Comparison of ENCODE assay signal across 30 cellular contexts in the genomic region with DNA sequence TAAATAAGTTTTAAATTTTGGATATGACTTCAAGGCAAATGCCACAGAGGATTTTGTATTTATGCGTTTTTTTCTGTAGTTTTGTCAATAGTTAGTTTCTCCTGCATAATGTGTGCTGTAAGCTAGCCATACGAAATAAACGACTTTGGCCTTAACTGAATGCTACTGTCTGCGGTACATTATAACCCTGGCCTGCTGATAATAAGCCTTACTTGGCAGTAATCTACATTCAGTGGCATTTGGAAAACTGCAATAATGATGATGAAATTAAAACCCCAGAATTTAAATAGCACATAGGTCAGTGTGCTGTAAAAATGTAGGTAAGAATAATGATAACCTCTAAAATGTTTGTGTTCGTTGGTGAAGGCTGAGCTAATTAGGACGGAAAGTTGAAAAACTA.
"Had no signal": no experiment of that assay in that cellular context is flagged by ENCODE, and none has a peak within 500 bp of the region (broad histone marks: within the 10 kb centered on the region; RNA-seq: fewer than 3 reads in every experiment).

No MANE protein-coding gene starts in this region.

- ATAC-seq: activated CD4-positive, alpha-beta T cell treated with anti-CD3 and anti-CD28 coated beads for 36 hours; activated CD8-positive, alpha-beta memory T cell treated with anti-CD3 and anti-CD28 coated beads, Interleukin-2, amount 10 ng/mL, durations not matched to agents 7 days and 5 days; activated CD8-positive, alpha-beta T cell treated with anti-CD3 and anti-CD28 coated beads, Interleukin-2, amount 10 ng/mL, durations not matched to agents 7 days and 5 days; activated naive CD8-positive, alpha-beta T cell treated with anti-CD3 and anti-CD28 coated beads, Interleukin-2, amount 50 U/mL, for 24 hours; effector memory CD8-positive, alpha-beta T cell; gastroesophageal sphincter; heart right ventricle had no signal

- H3K27me3 ChIP-seq: adrenal gland, ascending aorta, esophagus muscularis mucosa, gastroesophageal sphincter, heart right ventricle had no signal

- H3K4me3 ChIP-seq: adrenal gland, ascending aorta, esophagus muscularis mucosa, gastroesophageal sphincter, heart right ventricle had no signal

- H3K4me1 ChIP-seq: adrenal gland, ascending aorta, esophagus muscularis mucosa, gastroesophageal sphincter, heart right ventricle had no signal

- H3K4me1 Mint-ChIP-seq: activated CD4-positive, alpha-beta T cell treated with anti-CD3 and anti-CD28 coated beads for 36 hours; activated CD4-positive, alpha-beta T cell treated with anti-CD3 and anti-CD28 coated beads, Interleukin-2, amount 10 ng/mL, durations not matched to agents 24 days and 14 days; activated CD8-positive, alpha-beta memory T cell treated with anti-CD3 and anti-CD28 coated beads, Interleukin-2, amount 10 ng/mL, durations not matched to agents 7 days and 5 days; activated naive CD4-positive, alpha-beta T cell treated with anti-CD3 and anti-CD28 coated beads, Interleukin-2, amount 50 U/mL, for 24 hours; activated naive CD8-positive, alpha-beta T cell treated with anti-CD3 and anti-CD28 coated beads for 36 hours; activated naive CD8-positive, alpha-beta T cell treated with anti-CD3 and anti-CD28 coated beads, Interleukin-2, amount 50 U/mL, for 24 hours had no signal

- H3K36me3 ChIP-seq: adrenal gland, ascending aorta, esophagus muscularis mucosa, gastroesophageal sphincter, heart right ventricle had no signal

- H3K9me3 Mint-ChIP-seq: activated CD4-positive, alpha-beta T cell treated with anti-CD3 and anti-CD28 coated beads, Interleukin-2, amount 10 ng/mL, durations not matched to agents 24 days and 14 days; activated naive CD4-positive, alpha-beta T cell treated with anti-CD3 and anti-CD28 coated beads for 36 hours; activated T-helper 1 cell treated with anti-CD3 and anti-CD28 coated beads, Interleukin-12 subunit alpha, Interleukin-12 subunit beta, Interleukin-2, Interleukin-4 antibody, amounts not matched to agents 30 ng/mL and 10 ng/mL and 1 ng/mL, durations not matched to agents 14 hours and 24 hours and 36 hours had no signal

- H3K27ac Mint-ChIP-seq: activated CD4-positive, alpha-beta memory T cell treated with anti-CD3 and anti-CD28 coated beads for 36 hours; activated CD4-positive, alpha-beta T cell treated with anti-CD3 and anti-CD28 coated beads for 36 hours; activated CD4-positive, alpha-beta T cell treated with anti-CD3 and anti-CD28 coated beads, Interleukin-2, amount 10 ng/mL, durations not matched to agents 24 days and 14 days; activated CD8-positive, alpha-beta memory T cell treated with anti-CD3 and anti-CD28 coated beads, Interleukin-2, amount 10 ng/mL, durations not matched to agents 7 days and 5 days; activated CD8-positive, alpha-beta T cell treated with anti-CD3 and anti-CD28 coated beads, Interleukin-2, amount 10 ng/mL, durations not matched to agents 7 days and 5 days; activated naive CD4-positive, alpha-beta T cell treated with anti-CD3 and anti-CD28 coated beads for 36 hours; activated naive CD4-positive, alpha-beta T cell treated with anti-CD3 and anti-CD28 coated beads, Interleukin-2, amount 50 U/mL, for 24 hours; activated naive CD8-positive, alpha-beta T cell treated with anti-CD3 and anti-CD28 coated beads for 36 hours; activated naive CD8-positive, alpha-beta T cell treated with anti-CD3 and anti-CD28 coated beads, Interleukin-2, amount 50 U/mL, for 24 hours; activated T-helper 1 cell treated with anti-CD3 and anti-CD28 coated beads, Interleukin-12 subunit alpha, Interleukin-12 subunit beta, Interleukin-2, Interleukin-4 antibody, amounts not matched to agents 30 ng/mL and 10 ng/mL and 1 ng/mL, durations not matched to agents 14 hours and 24 hours and 36 hours; activated T-helper 2 cell treated with anti-CD3 and anti-CD28 coated beads, Interferon-gamma antibody, Interleukin-2, Interleukin-4, amounts not matched to agents 10 μg/mL and 5 μg/mL and 100 μg/mL, durations not matched to agents 14 hours and 24 hours and 36 hours; effector memory CD8-positive, alpha-beta T cell had no signal

- H3K27me3 Mint-ChIP-seq: activated CD4-positive, alpha-beta memory T cell treated with anti-CD3 and anti-CD28 coated beads for 36 hours; activated CD4-positive, alpha-beta T cell treated with anti-CD3 and anti-CD28 coated beads for 36 hours; activated CD4-positive, alpha-beta T cell treated with anti-CD3 and anti-CD28 coated beads, Interleukin-2, amount 10 ng/mL, durations not matched to agents 24 days and 14 days; activated CD8-positive, alpha-beta memory T cell treated with anti-CD3 and anti-CD28 coated beads, Interleukin-2, amount 10 ng/mL, durations not matched to agents 7 days and 5 days; activated naive CD4-positive, alpha-beta T cell treated with anti-CD3 and anti-CD28 coated beads, Interleukin-2, amount 50 U/mL, for 24 hours; activated naive CD8-positive, alpha-beta T cell treated with anti-CD3 and anti-CD28 coated beads for 36 hours; activated naive CD8-positive, alpha-beta T cell treated with anti-CD3 and anti-CD28 coated beads, Interleukin-2, amount 50 U/mL, for 24 hours; effector memory CD8-positive, alpha-beta T cell had no signal

- H3K9me3 ChIP-seq: adrenal gland, ascending aorta, esophagus muscularis mucosa, gastroesophageal sphincter, heart right ventricle had no signal

- H3K4me3 Mint-ChIP-seq: activated CD4-positive, alpha-beta memory T cell treated with anti-CD3 and anti-CD28 coated beads for 36 hours; activated CD4-positive, alpha-beta T cell treated with anti-CD3 and anti-CD28 coated beads for 36 hours; activated CD4-positive, alpha-beta T cell treated with anti-CD3 and anti-CD28 coated beads, Interleukin-2, amount 10 ng/mL, durations not matched to agents 24 days and 14 days; activated CD8-positive, alpha-beta memory T cell treated with anti-CD3 and anti-CD28 coated beads, Interleukin-2, amount 10 ng/mL, durations not matched to agents 7 days and 5 days; activated CD8-positive, alpha-beta T cell treated with anti-CD3 and anti-CD28 coated beads, Interleukin-2, amount 10 ng/mL, durations not matched to agents 7 days and 5 days; activated naive CD4-positive, alpha-beta T cell treated with anti-CD3 and anti-CD28 coated beads for 36 hours; activated naive CD4-positive, alpha-beta T cell treated with anti-CD3 and anti-CD28 coated beads, Interleukin-2, amount 50 U/mL, for 24 hours; activated naive CD8-positive, alpha-beta T cell treated with anti-CD3 and anti-CD28 coated beads for 36 hours; activated naive CD8-positive, alpha-beta T cell treated with anti-CD3 and anti-CD28 coated beads, Interleukin-2, amount 50 U/mL, for 24 hours; activated T-helper 1 cell treated with anti-CD3 and anti-CD28 coated beads, Interleukin-12 subunit alpha, Interleukin-12 subunit beta, Interleukin-2, Interleukin-4 antibody, amounts not matched to agents 30 ng/mL and 10 ng/mL and 1 ng/mL, durations not matched to agents 14 hours and 24 hours and 36 hours; effector memory CD8-positive, alpha-beta T cell had no signal

- H3K27ac ChIP-seq: adrenal gland, ascending aorta, esophagus muscularis mucosa, gastroesophageal sphincter, heart right ventricle had no signal

- H3K36me3 Mint-ChIP-seq: activated CD4-positive, alpha-beta memory T cell treated with anti-CD3 and anti-CD28 coated beads for 36 hours; activated CD8-positive, alpha-beta memory T cell treated with anti-CD3 and anti-CD28 coated beads, Interleukin-2, amount 10 ng/mL, durations not matched to agents 7 days and 5 days; activated naive CD4-positive, alpha-beta T cell treated with anti-CD3 and anti-CD28 coated beads, Interleukin-2, amount 50 U/mL, for 24 hours; activated naive CD8-positive, alpha-beta T cell treated with anti-CD3 and anti-CD28 coated beads for 36 hours had no signal

- DNase-seq: activated CD4-positive, alpha-beta memory T cell treated with anti-CD3 and anti-CD28 coated beads for 36 hours; activated CD4-positive, alpha-beta T cell treated with anti-CD3 and anti-CD28 coated beads for 36 hours; activated CD4-positive, alpha-beta T cell treated with anti-CD3 and anti-CD28 coated beads, Interleukin-2, amount 10 ng/mL, durations not matched to agents 24 days and 14 days; activated CD4-positive, CD25-positive, alpha-beta regulatory T cell; activated CD4-positive, CD25-positive, alpha-beta regulatory T cell treated with anti-CD3 and anti-CD28 coated beads, Interleukin-2, amount 50 U/mL, for 72 hours; activated CD8-positive, alpha-beta memory T cell treated with anti-CD3 and anti-CD28 coated beads, Interleukin-2, amount 10 ng/mL, durations not matched to agents 7 days and 5 days; activated CD8-positive, alpha-beta memory T cell treated with anti-CD3 and anti-CD28 coated beads, Interleukin-2, amount 50 U/mL, for 4 hours; activated CD8-positive, alpha-beta T cell treated with anti-CD3 and anti-CD28 coated beads, Interleukin-2, amount 10 ng/mL, durations not matched to agents 7 days and 5 days; activated effector memory CD4-positive, alpha-beta T cell treated with anti-CD3 and anti-CD28 coated beads, Interleukin-2, amount 50 U/mL, for 16 hours; activated naive CD4-positive, alpha-beta T cell treated with anti-CD3 and anti-CD28 coated beads for 36 hours; activated naive CD8-positive, alpha-beta T cell treated with anti-CD3 and anti-CD28 coated beads for 36 hours; activated naive CD8-positive, alpha-beta T cell treated with anti-CD3 and anti-CD28 coated beads, Interleukin-2, amount 50 U/mL, for 24 hours; activated T-cell treated with anti-CD3 and anti-CD28 coated beads, Interleukin-2, amount 50 U/mL, for 1 hour; activated T-cell treated with anti-CD3 and anti-CD28 coated beads, Interleukin-2, amount 50 U/mL, for 48 hours; adrenal gland; caudate nucleus; cortex of kidney; dermis blood vessel endothelial cell; effector CD4-positive, alpha-beta T cell; effector memory CD8-positive, alpha-beta T cell; erythroblast; foreskin melanocyte; heart right ventricle; T-helper 2 cell had no signal
